ENCODE assay signal across 9 cellular contexts in genomic region chrX:153708415-153708814, GRCh38. TPM values are rescaled to one million over a fixed set of nuclear protein-coding genes. Genes with fewer than 3 reads are reported as not detected.
DNase-seq lines count a peak whose midpoint lies in the region; ATAC-seq, FAIRE-seq and TF ChIP-seq lines count a peak whose summit lies in the region.
"Had no signal": no experiment of that assay in that cellular context is flagged by ENCODE, and none has a peak within 500 bp of the region (broad histone marks: within the 10 kb centered on the region; RNA-seq: fewer than 3 reads in every experiment).

No MANE protein-coding gene starts in this region.

- no peak overlapping the region for H3K27ac ChIP-seq in CD4-positive, alpha-beta T cell (ENCODE audit: low read depth, low read length)
- peak overlapping the region; percentile 53 for H3K27ac ChIP-seq in HCT116 (ENCODE audit: low read depth, low read length)
- H3K27ac ChIP-seq in PC-9: peak overlapping the region; percentile 74
- no peak overlapping the region for H3K27ac ChIP-seq in astrocyte (ENCODE audit: low read depth, low read length)
- H3K27ac ChIP-seq in skeletal muscle tissue (ENCODE audit: low read depth, low read length): peak overlapping the region; percentile 18
- H3K27ac ChIP-seq: neutrophil had no signal

- TF ChIP-seq POLR2A in HCT116 (IDR thresholded peaks at IDR 0.05; ENCODE audit: borderline replicate concordance, extremely low read depth, insufficient read depth, insufficient read length): no peak

- H3K36me3 ChIP-seq in HCT116 (ENCODE audit: control insufficient read depth in 1 of 2, insufficient read depth in 2 of 2, low read length in 2 of 2) (no peaks in the 10 kb centered on the region; a peak in 2 of 4 replicates), PC-9 (ENCODE audit: low read depth) (no peaks in the 10 kb centered on the region; the same call in 1 of the 2 replicates), astrocyte (ENCODE audit: insufficient read depth, low read length) (no peaks in the 10 kb centered on the region), skeletal muscle tissue (ENCODE audit: control insufficient read depth in 3 of 3, insufficient read depth in 3 of 3, low read length in 3 of 3) (peaks cover 0 to 4% (median 2%) of the 10 kb centered on the region in 3 donors)

- H4K20me1 ChIP-seq in HCT116 (ENCODE audit: insufficient read depth) (no peaks in the 10 kb centered on the region), PC-9 (ENCODE audit: insufficient read depth) (peaks cover 13% of the 10 kb centered on the region), astrocyte (ENCODE audit: insufficient read depth, low read length) (peaks cover 11% of the 10 kb centered on the region)

- CTCF ChIA-PET in CD4-positive, alpha-beta T cell (lab: Charles Lee): interaction anchor here (0.6 to 0.8 kb wide), 2 partner anchors 42 to 749 kb away, joined by 3 read pairs; no protein-coding TSS in a partner anchor
- CTCF ChIA-PET in HCT116 (lab: Charles Lee) (interaction anchor here (0.9 to 1.3 kb wide), 4 partner anchors 21 to 169 kb away, joined by 4 to 11 read pairs (median 4); partner anchors contain the start of gene SLC6A8), PC-9 (lab: Charles Lee) (interaction anchor here (0.6 to 1.6 kb wide), 3 partner anchors 40 to 220 kb away, joined by 3 to 5 read pairs (median 3); no protein-coding TSS in a partner anchor)

- H3K4me1 ChIP-seq in HCT116 (ENCODE audit: control insufficient read depth in 1 of 2, insufficient read depth in 2 of 2, low read length in 2 of 2): peaks cover 0 to 7% of the 10 kb centered on the region in 2 experiments; a peak in 1 of 4 replicates
- H3K4me1 ChIP-seq in PC-9 (replicated peaks; ENCODE audit: insufficient read depth): peaks cover 17% of the 10 kb centered on the region
- H3K4me1 ChIP-seq in astrocyte (ENCODE audit: insufficient read depth, low read length): peaks cover under 1% of the 10 kb centered on the region
- peaks cover 18 to 66% (median 43%) of the 10 kb centered on the region in 3 donors for H3K4me1 ChIP-seq in skeletal muscle tissue (ENCODE audit: control insufficient read depth in 3 of 3, insufficient read depth in 3 of 3, low read length in 3 of 3)

- H3K9me2 ChIP-seq in HCT116 (ENCODE audit: insufficient read depth) (no peaks in the 10 kb centered on the region), PC-9 (ENCODE audit: insufficient read depth) (no peaks in the 10 kb centered on the region)

- TF ChIP-seq CTCF in CD4-positive, alpha-beta T cell (IDR thresholded peaks at IDR 0.05): no peak
- TF ChIP-seq CTCF in HCT116 (IDR thresholded peaks at IDR 0.05 in 2 of 3, conservative IDR thresholded peaks at IDR 0.05 in 1 of 3; ENCODE audit: borderline replicate concordance in 1 of 3, insufficient read depth in 1 of 3, low read depth in 2 of 3, low read length in 2 of 3): peak; percentile 51 to 76 (median 62)
- peak; percentile 78 for TF ChIP-seq CTCF in PC-9 (conservative IDR thresholded peaks at IDR 0.05)
- peak; percentile 54 for TF ChIP-seq CTCF in astrocyte (IDR thresholded peaks at IDR 0.05; ENCODE audit: insufficient read depth, low read depth, low read length)

- H3K27me3 ChIP-seq in CD4-positive, alpha-beta T cell (ENCODE audit: control insufficient read depth, insufficient read depth, low read length): no peaks in the 10 kb centered on the region
- H3K27me3 ChIP-seq in HCT116 (ENCODE audit: insufficient read depth, low read length) (no peaks in the 10 kb centered on the region), PC-9 (ENCODE audit: insufficient read depth, low read depth) (no peaks in the 10 kb centered on the region), astrocyte (ENCODE audit: insufficient read depth, low read length) (no peaks in the 10 kb centered on the region), skeletal muscle tissue (ENCODE audit: control insufficient read depth in 3 of 3, insufficient read depth in 3 of 3, low read length in 3 of 3) (no peaks in the 10 kb centered on the region)
- H3K27me3 ChIP-seq: neutrophil had no signal

- intact Hi-C loops in CD4-positive, alpha-beta T cell (cut with DNase I, micrococcal nuclease): no loop called here
- intact Hi-C loops in HCT116 (cut with micrococcal nuclease): loop anchor here (5.0 kb wide), 1 partner anchor 151 kb away; no protein-coding TSS in a partner anchor
- intact Hi-C loops in PC-9 (cut with micrococcal nuclease; ENCODE audit: unreplicated experiment): loop anchor here (1.0 to 10.0 kb wide), 5 partner anchors 15 to 244 kb away; partner anchors contain the start of gene L1CAM

- no peak overlapping the region for H3K27ac Mint-ChIP-seq in CD4-positive, alpha-beta T cell
- peak overlapping the region; percentile 66 for H3K27ac Mint-ChIP-seq in astrocyte (ENCODE audit: unreplicated experiment)

- no peaks in the 10 kb centered on the region for H3K27me3 Mint-ChIP-seq in CD4-positive, alpha-beta T cell
- no peaks in the 10 kb centered on the region for H3K27me3 Mint-ChIP-seq in astrocyte (ENCODE audit: low read depth, unreplicated experiment)

- BruUV-seq in HCT116 (replicated peaks; lab: Mats Ljungman, UMichigan): no TSS peak
- no TSS peak for BruUV-seq in PC-9 (replicated peaks; lab: Mats Ljungman, UMichigan)

- H3K9me3 Mint-ChIP-seq in CD4-positive, alpha-beta T cell: no peaks in the 10 kb centered on the region
- no peaks in the 10 kb centered on the region for H3K9me3 Mint-ChIP-seq in astrocyte (ENCODE audit: unreplicated experiment)

- RAD21 ChIA-PET in HCT116 (lab: Charles Lee; ENCODE audit: low non-redundant PET in 1 of 2, low total read pairs in 2 of 2, uncharacterized antibody in 2 of 2, unreplicated experiment in 2 of 2): no interaction called here

- peaks cover 13% of the 10 kb centered on the region for H3K4me1 Mint-ChIP-seq in CD4-positive, alpha-beta T cell (ENCODE audit: low read depth)
- H3K4me1 Mint-ChIP-seq in astrocyte (ENCODE audit: low read depth, unreplicated experiment): peaks cover 6% of the 10 kb centered on the region

- no peak overlapping the region for H3K4me3 Mint-ChIP-seq in CD4-positive, alpha-beta T cell
- no peak overlapping the region for H3K4me3 Mint-ChIP-seq in astrocyte (ENCODE audit: unreplicated experiment)

- DNase-seq in CD4-positive, alpha-beta T cell: peak in 6 of 10 experiments; percentile 21 to 41 (median 28)
- DNase-seq in HCT116 (ENCODE audit: low read depth, low spot score): no peak
- peak; percentile 90 to 92 for DNase-seq in PC-9
- DNase-seq in astrocyte (ENCODE audit: low read depth): peak; percentile 74
- peak; percentile 29 to 59 for DNase-seq in hippocampal formation (lab: John Stamatoyannopoulos, UW)

- H3K36me3 Mint-ChIP-seq in CD4-positive, alpha-beta T cell (ENCODE audit: low read depth): peaks cover 33% of the 10 kb centered on the region
- H3K36me3 Mint-ChIP-seq in astrocyte (ENCODE audit: low read depth, unreplicated experiment): peaks cover 2% of the 10 kb centered on the region

- H3K4me2 ChIP-seq in HCT116 (ENCODE audit: low read length): no peak overlapping the region
- H3K4me2 ChIP-seq in PC-9: no peak overlapping the region
- H3K4me2 ChIP-seq in astrocyte (ENCODE audit: low read length): no peak overlapping the region

- TF ChIP-seq RAD21 in HCT116 (IDR thresholded peaks at IDR 0.05; ENCODE audit: low read depth): peak; percentile 73

- peaks cover 10% of the 10 kb centered on the region; the same call in 1 of the 2 replicates for H3F3A ChIP-seq in PC-9 (ENCODE audit: insufficient read depth, low read depth)

- H2AFZ ChIP-seq in HCT116 (ENCODE audit: low read depth, low read length, poor library complexity, severe bottlenecking): no peak overlapping the region
- no peak overlapping the region for H2AFZ ChIP-seq in PC-9
- H2AFZ ChIP-seq in astrocyte (ENCODE audit: low read depth, low read length): no peak overlapping the region

- H3K4me3 ChIP-seq in HCT116 (replicated peaks in 1 of 2; ENCODE audit: low read depth in 1 of 2, low read length in 2 of 2): no peak overlapping the region
- H3K4me3 ChIP-seq in PC-9: no peak overlapping the region
- H3K4me3 ChIP-seq in astrocyte (ENCODE audit: insufficient read depth, low read depth, low read length): no peak overlapping the region
- peak overlapping the region in 1 of 3 donors; percentile 2 for H3K4me3 ChIP-seq in skeletal muscle tissue (ENCODE audit: low read length in 3 of 3)

- POLR2A ChIA-PET in CD4-positive, alpha-beta T cell (lab: Charles Lee): no interaction called here
- POLR2A ChIA-PET in HCT116 (lab: Charles Lee): no interaction called here
- POLR2A ChIA-PET in PC-9 (lab: Charles Lee; ENCODE audit: unreplicated experiment): no interaction called here

- FAIRE-seq in astrocyte (lab: Jason Lieb, UNC): peak; percentile 5

- no peaks in the 10 kb centered on the region for H3K9me3 ChIP-seq in CD4-positive, alpha-beta T cell (ENCODE audit: control insufficient read depth, low read length)
- H3K9me3 ChIP-seq in HCT116 (ENCODE audit: control insufficient read depth in 1 of 2, insufficient read depth in 1 of 2, low read depth in 1 of 2, low read length in 2 of 2): no peaks in the 10 kb centered on the region
- no peaks in the 10 kb centered on the region for H3K9me3 ChIP-seq in PC-9 (ENCODE audit: insufficient read depth, low read depth)
- H3K9me3 ChIP-seq in astrocyte (ENCODE audit: insufficient read depth, low read depth, low read length): no peaks in the 10 kb centered on the region
- H3K9me3 ChIP-seq in skeletal muscle tissue (ENCODE audit: control insufficient read depth in 3 of 3, low read length in 3 of 3): no peaks in the 10 kb centered on the region
- H3K9me3 ChIP-seq: neutrophil had no signal

- H3K79me2 ChIP-seq in HCT116 (ENCODE audit: insufficient read depth, low read length): peaks cover 13% of the 10 kb centered on the region; the same call in 1 of the 2 replicates
- 0 out of 2 replicates have a peak, but pooled peaks cover 7% of the 10 kb centered on the region for H3K79me2 ChIP-seq in PC-9 (ENCODE audit: low read depth)
- H3K79me2 ChIP-seq in astrocyte (ENCODE audit: insufficient read depth, low read length): no peaks in the 10 kb centered on the region

- peak; percentile 74 for ATAC-seq in CD4-positive, alpha-beta T cell (ENCODE audit: poor library complexity)
- ATAC-seq in HCT116 (peak; percentile 93), HG02571 (IDR thresholded peaks at IDR 0.05; ENCODE audit: unreplicated experiment) (no peak), HG03342 (IDR thresholded peaks at IDR 0.05; ENCODE audit: unreplicated experiment) (no peak)

- H3K9ac ChIP-seq in HCT116 (ENCODE audit: low read length): no peak overlapping the region
- H3K9ac ChIP-seq in astrocyte (ENCODE audit: low read length): peak overlapping the region; percentile 35
- peak overlapping the region in 2 of 3 donors; percentile 33 to 90 for H3K9ac ChIP-seq in skeletal muscle tissue (ENCODE audit: low read depth in 1 of 3, low read length in 3 of 3)

RNA-seq across cellular contexts. Expression of gene BCAP31, which starts 15.8 kb away (rescaled TPM):
- total RNA-seq in CD4-positive, alpha-beta T cell: 10 to 100 TPM; 42.1 to 43.1 TPM
- total RNA-seq in HCT116 (2021; ENCODE audit: unreplicated experiment) (185 TPM), PC-9 (2021) (522 and 541 TPM in 2 replicates), astrocyte (219 and 222 TPM in 2 replicates), skeletal muscle tissue (83.0 TPM)
- 212 and 229 TPM in 2 replicates for polyA plus RNA-seq in HCT116 (2012)

RNA-seq across cellular contexts. Expression of gene ABCD1, which starts 16.2 kb away (rescaled TPM):
- total RNA-seq in CD4-positive, alpha-beta T cell: 1 to 10 TPM; 8.6 to 9.2 TPM
- total RNA-seq in HCT116 (2021; ENCODE audit: unreplicated experiment): 7.1 TPM
- polyA plus RNA-seq in HCT116 (2012): 7.8 and 9.9 TPM in 2 replicates
- total RNA-seq in PC-9 (2021): 40.0 and 44.9 TPM in 2 replicates
- 27.2 and 30.5 TPM in 2 replicates for total RNA-seq in astrocyte
- 10.4 TPM for total RNA-seq in skeletal muscle tissue

RNA-seq across cellular contexts. Expression of gene SLC6A8, which starts 20.7 kb away (rescaled TPM):
- under 1 TPM; 0.42 to 0.71 TPM for total RNA-seq in CD4-positive, alpha-beta T cell
- 101 TPM for total RNA-seq in HCT116 (2021; ENCODE audit: unreplicated experiment)
- 73.3 and 82.9 TPM in 2 replicates for polyA plus RNA-seq in HCT116 (2012)
- total RNA-seq in PC-9 (2021): 37.6 and 40.5 TPM in 2 replicates
- 52.6 and 57.9 TPM in 2 replicates for total RNA-seq in astrocyte
- 13.0 TPM for total RNA-seq in skeletal muscle tissue

RNA-seq across cellular contexts. Expression of gene PNCK, which starts 34.8 kb away (rescaled TPM):
- 1 to 10 TPM in 1 of 2 experiments, under 1 TPM in 1; 0.70 to 1.0 TPM for total RNA-seq in CD4-positive, alpha-beta T cell
- total RNA-seq in HCT116 (2021; ENCODE audit: unreplicated experiment) (0.84 TPM), PC-9 (2021) (1.0 and 4.4 TPM in 2 replicates), astrocyte (0.65 and 1.1 TPM in 2 replicates), skeletal muscle tissue (not detected)
- polyA plus RNA-seq in HCT116 (2012): 0.26 and 0.64 TPM in 2 replicates

RNA-seq across cellular contexts. Expression of gene PLXNB3, which starts 55.6 kb away (rescaled TPM):
- total RNA-seq in CD4-positive, alpha-beta T cell: not detected
- total RNA-seq in HCT116 (2021; ENCODE audit: unreplicated experiment): 4.8 TPM
- 6.6 and 8.6 TPM in 2 replicates for polyA plus RNA-seq in HCT116 (2012)
- total RNA-seq in PC-9 (2021): 39.4 and 41.4 TPM in 2 replicates
- total RNA-seq in astrocyte: 5.3 and 5.4 TPM in 2 replicates
- 1.0 TPM for total RNA-seq in skeletal muscle tissue

Comparison
In these comparisons a context has a peak if more than half of its experiments do, and no peak if none do; other contexts are left out.
1. ATAC-seq: peak in CD4-positive, alpha-beta T cell (single experiment) and HCT116 (single experiment); none in HG02571 (single experiment) and HG03342 (single experiment).
2. H3K27ac ChIP-seq: peak in HCT116 (single experiment), PC-9 (single experiment) and skeletal muscle tissue (single experiment); none in CD4-positive, alpha-beta T cell (single experiment) and astrocyte (single experiment).
3. intact Hi-C loops: an anchor here in HCT116 (5.0 kb wide) and PC-9 (1.0 to 10.0 kb wide); none called in CD4-positive, alpha-beta T cell.